1 cellular context compared by ENCODE assay signal in genomic region chr2:105881286-105882136, GRCh38.
TF ChIP-seq lines count a peak whose summit lies in the region.

No MANE protein-coding gene starts in this region.

TF ChIP-seq in HepG2, 621 proteins besides CTCF, POLR2A, EP300 and RAD21 (continued from another document):
- no peak for TF ChIP-seq MAFG (CRISPR knock-in tag; IDR thresholded peaks at IDR 0.05)
- TF ChIP-seq ONECUT2 (CRISPR knock-in tag; IDR thresholded peaks at IDR 0.05) = no peak
- TF ChIP-seq TOE1 (CRISPR knock-in tag; IDR thresholded peaks at IDR 0.05) = no peak
- no peak for TF ChIP-seq FOXK1 (CRISPR knock-in tag; IDR thresholded peaks at IDR 0.05; ENCODE audit: borderline replicate concordance, low read depth)
TF ChIP-seq in HepG2: peak in this region for 4.
